19 cellular contexts compared by ENCODE assay signal in the genomic region with DNA sequence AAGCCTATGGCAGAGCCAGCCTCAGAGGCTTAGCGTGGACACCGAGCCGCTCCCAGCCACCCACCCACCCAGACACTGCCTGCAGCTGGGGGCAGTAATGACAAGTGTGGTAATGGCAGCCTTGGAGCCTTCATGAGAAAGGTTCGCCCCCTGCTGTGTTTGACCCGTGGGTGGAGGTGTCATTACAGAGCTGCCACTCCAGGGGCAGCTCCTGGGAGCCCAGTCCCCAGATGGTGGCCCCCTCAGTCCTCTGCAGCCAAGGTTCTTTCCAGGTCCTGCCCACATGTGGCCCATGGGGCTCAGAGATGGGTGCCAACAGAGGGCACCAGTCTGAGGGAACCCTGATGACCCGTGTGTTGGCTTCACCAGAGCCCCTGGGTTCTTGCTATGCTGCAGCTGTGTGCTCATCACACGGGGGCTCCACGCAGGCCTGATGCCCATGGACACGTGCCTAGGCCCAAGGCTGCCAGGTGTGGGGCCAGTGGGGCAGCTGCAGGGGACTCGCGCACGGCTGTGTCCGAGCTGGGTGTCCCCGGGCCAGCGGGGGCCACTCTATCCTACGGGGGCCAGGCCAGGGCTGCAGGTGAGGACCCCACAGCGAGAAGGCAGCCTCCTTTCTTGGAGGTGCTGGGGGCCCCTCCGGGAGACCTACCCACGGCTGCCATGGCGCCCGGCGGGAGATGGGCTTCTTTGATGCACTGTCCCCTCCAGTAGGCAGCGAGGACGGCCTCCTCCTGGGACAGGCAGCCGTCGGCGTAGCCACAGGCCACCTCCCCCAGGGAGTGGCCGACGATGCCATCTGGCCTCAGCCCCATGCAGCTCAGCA. TPM values are rescaled to one million over a fixed set of nuclear protein-coding genes. Genes with fewer than 3 reads are reported as not detected.
A peak's percentile ranks its signal among the peaks of the same experiment; 100 is the strongest.
DNase-seq lines count a peak whose midpoint lies in the region; ATAC-seq, FAIRE-seq and TF ChIP-seq lines count a peak whose summit lies in the region.
"Had no signal": no experiment of that assay in that cellular context is flagged by ENCODE, and none has a peak within 500 bp of the region (broad histone marks: within the 10 kb centered on the region; RNA-seq: fewer than 3 reads in every experiment).

No MANE protein-coding gene starts in this region.

- TF ChIP-seq EP300 in K562 (IDR thresholded peaks at IDR 0.05; ENCODE audit: low read length): no peak

- peak overlapping the region in 1 of 2 experiments; percentile 43; a peak in 1 of 4 replicates for H3K9ac ChIP-seq in K562 (ENCODE audit: insufficient read depth in 1 of 2, low read depth in 2 of 2, low read length in 2 of 2)

- POLR2A ChIA-PET in HEK293 (lab: Yijun Ruan, JAX) (interaction anchor here (0.5 to 2.3 kb wide), 9 partner anchors 14 to 803 kb away, joined by 3 to 9 read pairs (median 4); partner anchors contain the start of gene DCXR), K562 (lab: Yijun Ruan, JAX) (interaction anchor here (0.5 to 5.9 kb wide), 7 partner anchors 8 to 450 kb away, joined by 3 to 52 read pairs (median 3); partner anchors contain the start of gene FASN)

- ATAC-seq in heart right ventricle (no peak), K562 (no peak), psoas muscle (no peak), GM18517 (IDR thresholded peaks at IDR 0.05; ENCODE audit: unreplicated experiment) (no peak), GM21423 (IDR thresholded peaks at IDR 0.05; ENCODE audit: unreplicated experiment) (no peak)

- in situ Hi-C loops in K562 (cut with MboI): no loop called here

- DNase-seq in left ventricle myocardium inferior (peak; percentile 10), heart right ventricle (no peak), K562 (ENCODE audit: extremely low read depth in 1 of 4, low spot score in 3 of 4) (no peak), psoas muscle (peak; percentile 10 to 39)
- DNase-seq: ACHN, C1 segment of cervical spinal cord, HFFc6, KBM-7, MV-4-11, NCI-H1417 treated with DMSO at 0.1 percent for 48 hours, NCI-H1930, NCI-H345, NCI-H524 treated with DMSO at 0.1 percent for 48 hours, RPMI8226, SJCRH30 had no signal

- no peak overlapping the region for H3K4me3 ChIP-seq in left ventricle myocardium inferior
- no peak overlapping the region for H3K4me3 ChIP-seq in heart right ventricle
- H3K4me3 ChIP-seq in HEK293 (ENCODE audit: low read depth, low read length): no peak overlapping the region
- H3K4me3 ChIP-seq in K562: no peak overlapping the region
- no peak overlapping the region for H3K4me3 ChIP-seq in psoas muscle
- H3K4me3 ChIP-seq: SJCRH30 had no signal

- intact Hi-C loops in left ventricle myocardium inferior (cut with micrococcal nuclease): no loop called here
- intact Hi-C loops in heart right ventricle (cut with DNase I): no loop called here
- intact Hi-C loops in K562 (cut with micrococcal nuclease): no loop called here
- intact Hi-C loops in psoas muscle (cut with DNase I): no loop called here

- H3K79me2 ChIP-seq in K562 (ENCODE audit: control insufficient read depth, insufficient read depth, low read length): peaks cover 42% of the 10 kb centered on the region

- TF ChIP-seq CTCF in left ventricle myocardium inferior (IDR thresholded peaks at IDR 0.05; ENCODE audit: borderline replicate concordance) (no peak), heart right ventricle (IDR thresholded peaks at IDR 0.05) (no peak), HEK293 (tag by site-specific recombination; IDR thresholded peaks at IDR 0.05) (no peak), K562 (IDR thresholded peaks at IDR 0.05 in 2 of 3, conservative IDR thresholded peaks at IDR 0.05 in 1 of 3; ENCODE audit: insufficient read depth in 2 of 3, low read depth in 1 of 3, low read length in 3 of 3) (no peak), psoas muscle (IDR thresholded peaks at IDR 0.05) (no peak)

- H3K27ac ChIP-seq in left ventricle myocardium inferior (replicated peaks) (no peak overlapping the region), heart right ventricle (no peak overlapping the region), HEK293 (ENCODE audit: extremely low read depth, low read depth, low read length) (no peak overlapping the region), K562 (ENCODE audit: extremely low read depth, low read depth, low read length) (no peak overlapping the region), psoas muscle (no peak overlapping the region)
- H3K27ac ChIP-seq: SJCRH30 had no signal

- no peak overlapping the region for H3K4me2 ChIP-seq in K562 (ENCODE audit: insufficient read depth, low read length)

- BruUV-seq in K562 (replicated peaks; lab: Mats Ljungman, UMichigan): no TSS peak

- CTCF ChIA-PET in HEK293 (lab: Yijun Ruan, JAX) (no interaction called here), K562 (lab: Yijun Ruan, JAX; ENCODE audit: low intra/inter-chr PET ratio) (no interaction called here)

- 91 to 92% methylated on average over 29 of the region's 29 CpGs for WGBS in heart right ventricle, 2 donors
- WGBS in K562 (ENCODE audit: insufficient coverage, low coverage, missing lambda C conversion rate): 97% methylated on average over 11 of the region's 29 CpGs
- WGBS in psoas muscle, 3 donors: 86 to 89% (median 89%) methylated on average over 24 to 29 of the region's 29 CpGs

- no peak overlapping the region for H2AFZ ChIP-seq in K562 (ENCODE audit: low read depth, low read length)

- no peak for FAIRE-seq in K562 (lab: Jason Lieb, UNC)
- FAIRE-seq: G401.6 had no signal

- TF ChIP-seq POLR2A in K562 (conservative IDR thresholded peaks at IDR 0.05): peak; percentile 8; the same call in 1 of the 2 replicates

- H3K4me1 ChIP-seq in left ventricle myocardium inferior (no peaks in the 10 kb centered on the region), heart right ventricle (no peaks in the 10 kb centered on the region), HEK293 (ENCODE audit: control insufficient read depth, insufficient read depth, low read length) (no peaks in the 10 kb centered on the region), K562 (replicated peaks in 1 of 2; ENCODE audit: control insufficient read depth in 2 of 2, insufficient read depth in 2 of 2, low read length in 2 of 2) (peaks cover 0 to 60% of the 10 kb centered on the region in 2 experiments; a peak in 1 of 5 replicates), psoas muscle (no peaks in the 10 kb centered on the region)
- H3K4me1 ChIP-seq: SJCRH30 had no signal

- peaks cover 19% of the 10 kb centered on the region for H4K20me1 ChIP-seq in K562 (replicated peaks; ENCODE audit: control insufficient read depth, insufficient read depth, low read length)

- peaks cover 100% of the 10 kb centered on the region for H3K36me3 ChIP-seq in left ventricle myocardium inferior
- H3K36me3 ChIP-seq in heart right ventricle: peaks cover 5 to 100% (median 72%) of the 10 kb centered on the region in 9 donors
- H3K36me3 ChIP-seq in HEK293 (ENCODE audit: control insufficient read depth in 2 of 2, insufficient read depth in 1 of 2, low read length in 2 of 2): peaks cover 28 to 97% of the 10 kb centered on the region in 2 experiments
- H3K36me3 ChIP-seq in K562 (ENCODE audit: control insufficient read depth, insufficient read depth, low read length): peaks cover 96% of the 10 kb centered on the region
- H3K36me3 ChIP-seq in psoas muscle (ENCODE audit: insufficient read depth in 1 of 2, low read depth in 1 of 2): peaks cover 9 to 99% of the 10 kb centered on the region in 2 donors

- no peak for TF ChIP-seq RAD21 in K562 (CRISPR knock-in tag; conservative IDR thresholded peaks at IDR 0.05 in 1 of 2, IDR thresholded peaks at IDR 0.05 in 1 of 2)

- H3K27me3 ChIP-seq in left ventricle myocardium inferior (ENCODE audit: low read depth): no peaks in the 10 kb centered on the region
- no peaks in the 10 kb centered on the region for H3K27me3 ChIP-seq in heart right ventricle
- no peaks in the 10 kb centered on the region for H3K27me3 ChIP-seq in K562 (ENCODE audit: control insufficient read depth in 2 of 2, insufficient read depth in 2 of 2, low read length in 2 of 2)
- no peaks in the 10 kb centered on the region for H3K27me3 ChIP-seq in psoas muscle (ENCODE audit: insufficient read depth in 3 of 3, low read length in 2 of 3)
- H3K27me3 ChIP-seq: SJCRH30 had no signal

- H3K9me3 ChIP-seq in left ventricle myocardium inferior (replicated peaks) (no peaks in the 10 kb centered on the region), heart right ventricle (no peaks in the 10 kb centered on the region), HEK293 (ENCODE audit: control insufficient read depth, insufficient read depth, low read depth, low read length) (no peaks in the 10 kb centered on the region), K562 (replicated peaks; ENCODE audit: control insufficient read depth, insufficient read depth, low read depth, low read length) (no peaks in the 10 kb centered on the region), psoas muscle (no peaks in the 10 kb centered on the region)
- H3K9me3 ChIP-seq: SJCRH30 had no signal

- H3K9me1 ChIP-seq in K562 (ENCODE audit: control insufficient read depth, insufficient read depth, low read length): no peaks in the 10 kb centered on the region

RNA-seq across cellular contexts. Expression of gene FASN, which starts 8.1 kb away (rescaled TPM):
- total RNA-seq in left ventricle myocardium inferior (13.6 TPM), heart right ventricle (10 to 100 TPM in 8 of 10 donors, 1 to 10 TPM in 2; 9.0 to 62.4 (median 17.9) TPM), K562 (2014; rRNA removed) (214 and 239 TPM in 2 replicates), K562 (2014; rRNA removed; fragmentation: Illumina TruSeq; extraction: Trizol) (11.2 and 13.9 TPM in 2 replicates), K562 (2015; rRNA removed; fragmentation: Illumina TruSeq; extraction: Trizol) (50.9 and 61.1 TPM in 2 replicates), K562 (2021) (605 and 663 TPM in 2 replicates), psoas muscle (10 to 100 TPM; 17.2 to 37.3 (median 23.4) TPM)
- polyA plus RNA-seq in heart right ventricle (10 to 100 TPM; 34.4 to 58.4 TPM), K562 (2011; rRNA removed) (49.8 and 133 TPM in 2 replicates), K562 (2014; fragmentation: Illumina TruSeq; extraction: Trizol) (49.9 and 181 TPM in 2 replicates), K562 (2014; fragmentation: Nextera tagmentation; extraction: Ambion mirVana) (under 1 TPM; 0.15 to 0.20 TPM), K562 (2014; rRNA removed) (157 and 181 TPM in 2 replicates), psoas muscle (10 to 100 TPM in 2 of 3 donors, 1 to 10 TPM in 1; 8.9 to 26.5 (median 12.0) TPM)
- 343 and 1,124 TPM in 2 replicates for total RNA-seq in K562 (2011; cell fraction: chromatin; rRNA removed; ENCODE audit: low replicate concordance)
- 877 TPM in 2 replicates for total RNA-seq in K562 (2011; cell fraction: nucleolus; rRNA removed)
- 433 and 475 TPM in 2 replicates for total RNA-seq in K562 (2011; cell fraction: nucleoplasm; rRNA removed)
- 159 and 260 TPM in 2 replicates for polyA plus RNA-seq in K562 (2011; cell fraction: cytosol; rRNA removed)
- 627 and 766 TPM in 2 replicates for polyA plus RNA-seq in K562 (2011; cell fraction: nucleus; rRNA removed)
- 153 and 283 TPM in 2 replicates for polyA plus RNA-seq in K562 (2012)
- 59.1 and 70.2 TPM in 2 replicates for polyA minus RNA-seq in K562 (2011; rRNA and poly(A)+ RNA removed)
- 455 and 1,011 TPM in 2 replicates for polyA minus RNA-seq in K562 (2011; cell fraction: cytosol; rRNA and poly(A)+ RNA removed)
- 200 and 251 TPM in 2 replicates for polyA minus RNA-seq in K562 (2011; cell fraction: nucleus; rRNA and poly(A)+ RNA removed)

RNA-seq across cellular contexts. Expression of gene DUS1L, which starts 24.3 kb away (rescaled TPM):
- total RNA-seq in left ventricle myocardium inferior (64.6 TPM), heart right ventricle (10 to 100 TPM; 34.1 to 96.4 (median 43.1) TPM), K562 (2014; rRNA removed) (203 and 249 TPM in 2 replicates), K562 (2014; rRNA removed; fragmentation: Illumina TruSeq; extraction: Trizol) (45.0 and 57.5 TPM in 2 replicates), K562 (2015; rRNA removed; fragmentation: Illumina TruSeq; extraction: Trizol) (83.1 and 83.9 TPM in 2 replicates), K562 (2021) (193 and 209 TPM in 2 replicates), psoas muscle (100 to 1,000 TPM in 3 of 4 donors, 10 to 100 TPM in 1; 72.6 to 136 (median 104) TPM)
- polyA plus RNA-seq in heart right ventricle (100 to 1,000 TPM in 1 of 2 donors, 10 to 100 TPM in 1; 85.2 to 191 TPM), K562 (2011; rRNA removed) (60.1 and 77.0 TPM in 2 replicates), K562 (2014; fragmentation: Illumina TruSeq; extraction: Trizol) (97.2 and 99.8 TPM in 2 replicates), K562 (2014; fragmentation: Nextera tagmentation; extraction: Ambion mirVana) (10 to 100 TPM in 1 of 2 experiments, 1 to 10 TPM in 1; 7.8 to 11.3 TPM), K562 (2014; rRNA removed) (201 and 210 TPM in 2 replicates), psoas muscle (100 to 1,000 TPM; 117 to 170 (median 133) TPM)
- total RNA-seq in K562 (2011; cell fraction: chromatin; rRNA removed; ENCODE audit: low replicate concordance): 125 and 499 TPM in 2 replicates
- 452 and 491 TPM in 2 replicates for total RNA-seq in K562 (2011; cell fraction: nucleolus; rRNA removed)
- 177 and 203 TPM in 2 replicates for total RNA-seq in K562 (2011; cell fraction: nucleoplasm; rRNA removed)
- 62.4 and 118 TPM in 2 replicates for polyA plus RNA-seq in K562 (2011; cell fraction: cytosol; rRNA removed)
- 712 and 945 TPM in 2 replicates for polyA plus RNA-seq in K562 (2011; cell fraction: nucleus; rRNA removed)
- 123 and 178 TPM in 2 replicates for polyA plus RNA-seq in K562 (2012)
- polyA minus RNA-seq in K562 (2011; rRNA and poly(A)+ RNA removed): 17.2 and 22.2 TPM in 2 replicates
- polyA minus RNA-seq in K562 (2011; cell fraction: cytosol; rRNA and poly(A)+ RNA removed): 54.0 and 54.3 TPM in 2 replicates
- polyA minus RNA-seq in K562 (2011; cell fraction: nucleus; rRNA and poly(A)+ RNA removed): 179 and 184 TPM in 2 replicates

RNA-seq across cellular contexts. Expression of gene GPS1, which starts 38.2 kb away (rescaled TPM):
- 85.9 TPM for total RNA-seq in left ventricle myocardium inferior
- total RNA-seq in heart right ventricle: 10 to 100 TPM; 68.9 to 96.6 (median 80.6) TPM
- 100 to 1,000 TPM; 102 to 183 TPM for polyA plus RNA-seq in heart right ventricle
- total RNA-seq in K562 (2011; cell fraction: chromatin; rRNA removed; ENCODE audit: low replicate concordance): 57.5 and 207 TPM in 2 replicates
- 178 and 205 TPM in 2 replicates for total RNA-seq in K562 (2011; cell fraction: nucleolus; rRNA removed)
- total RNA-seq in K562 (2011; cell fraction: nucleoplasm; rRNA removed): 87.8 and 88.8 TPM in 2 replicates
- total RNA-seq in K562 (2014; rRNA removed): 137 and 183 TPM in 2 replicates
- total RNA-seq in K562 (2014; rRNA removed; fragmentation: Illumina TruSeq; extraction: Trizol): 17.5 and 26.3 TPM in 2 replicates
- total RNA-seq in K562 (2015; rRNA removed; fragmentation: Illumina TruSeq; extraction: Trizol): 69.9 and 72.5 TPM in 2 replicates
- total RNA-seq in K562 (2021): 162 and 167 TPM in 2 replicates
- 57.0 and 88.5 TPM in 2 replicates for polyA plus RNA-seq in K562 (2011; rRNA removed)
- 94.2 and 226 TPM in 2 replicates for polyA plus RNA-seq in K562 (2011; cell fraction: cytosol; rRNA removed)
- 212 and 255 TPM in 2 replicates for polyA plus RNA-seq in K562 (2011; cell fraction: nucleus; rRNA removed)
- polyA plus RNA-seq in K562 (2012): 103 and 115 TPM in 2 replicates
- 74.5 and 111 TPM in 2 replicates for polyA plus RNA-seq in K562 (2014; fragmentation: Illumina TruSeq; extraction: Trizol)
- 10 to 100 TPM in 1 of 2 experiments, 1 to 10 TPM in 1; 3.1 to 13.4 TPM for polyA plus RNA-seq in K562 (2014; fragmentation: Nextera tagmentation; extraction: Ambion mirVana)
- 112 and 123 TPM in 2 replicates for polyA plus RNA-seq in K562 (2014; rRNA removed)
- polyA minus RNA-seq in K562 (2011; rRNA and poly(A)+ RNA removed): 31.9 and 46.4 TPM in 2 replicates
- polyA minus RNA-seq in K562 (2011; cell fraction: cytosol; rRNA and poly(A)+ RNA removed): 71.4 and 74.6 TPM in 2 replicates
- 72.3 and 75.2 TPM in 2 replicates for polyA minus RNA-seq in K562 (2011; cell fraction: nucleus; rRNA and poly(A)+ RNA removed)
- total RNA-seq in psoas muscle: 100 to 1,000 TPM in 2 of 4 donors, 10 to 100 TPM in 2; 89.8 to 112 (median 97.7) TPM
- polyA plus RNA-seq in psoas muscle: 100 to 1,000 TPM in 2 of 3 donors, 10 to 100 TPM in 1; 87.1 to 114 (median 104) TPM

RNA-seq across cellular contexts. Expression of gene RFNG, which starts 38.3 kb away (rescaled TPM):
- 21.1 TPM for total RNA-seq in left ventricle myocardium inferior
- total RNA-seq in heart right ventricle: 10 to 100 TPM; 13.9 to 24.9 (median 18.9) TPM
- polyA plus RNA-seq in heart right ventricle: 10 to 100 TPM; 29.3 to 30.1 TPM
- 23.1 and 61.7 TPM in 2 replicates for total RNA-seq in K562 (2011; cell fraction: chromatin; rRNA removed; ENCODE audit: low replicate concordance)
- total RNA-seq in K562 (2011; cell fraction: nucleolus; rRNA removed): 74.4 and 74.9 TPM in 2 replicates
- total RNA-seq in K562 (2011; cell fraction: nucleoplasm; rRNA removed): 36.5 and 40.5 TPM in 2 replicates
- total RNA-seq in K562 (2014; rRNA removed): 23.6 and 28.4 TPM in 2 replicates
- 6.5 and 9.5 TPM in 2 replicates for total RNA-seq in K562 (2014; rRNA removed; fragmentation: Illumina TruSeq; extraction: Trizol)
- 11.1 and 14.3 TPM in 2 replicates for total RNA-seq in K562 (2015; rRNA removed; fragmentation: Illumina TruSeq; extraction: Trizol)
- 26.9 and 30.2 TPM in 2 replicates for total RNA-seq in K562 (2021)
- polyA plus RNA-seq in K562 (2011; rRNA removed): 9.2 and 17.2 TPM in 2 replicates
- 12.2 and 23.8 TPM in 2 replicates for polyA plus RNA-seq in K562 (2011; cell fraction: cytosol; rRNA removed)
- polyA plus RNA-seq in K562 (2011; cell fraction: nucleus; rRNA removed): 144 and 164 TPM in 2 replicates
- polyA plus RNA-seq in K562 (2012): 16.9 and 35.2 TPM in 2 replicates
- 9.0 and 18.5 TPM in 2 replicates for polyA plus RNA-seq in K562 (2014; fragmentation: Illumina TruSeq; extraction: Trizol)
- under 1 TPM; 0.32 to 0.66 TPM for polyA plus RNA-seq in K562 (2014; fragmentation: Nextera tagmentation; extraction: Ambion mirVana)
- 32.6 and 32.8 TPM in 2 replicates for polyA plus RNA-seq in K562 (2014; rRNA removed)
- 2.0 TPM in 2 replicates for polyA minus RNA-seq in K562 (2011; rRNA and poly(A)+ RNA removed)
- polyA minus RNA-seq in K562 (2011; cell fraction: cytosol; rRNA and poly(A)+ RNA removed): 11.7 and 13.1 TPM in 2 replicates
- 11.4 and 14.3 TPM in 2 replicates for polyA minus RNA-seq in K562 (2011; cell fraction: nucleus; rRNA and poly(A)+ RNA removed)
- 10 to 100 TPM; 27.1 to 37.3 (median 29.3) TPM for total RNA-seq in psoas muscle
- polyA plus RNA-seq in psoas muscle: 10 to 100 TPM; 31.0 to 40.7 (median 37.3) TPM

RNA-seq across cellular contexts. Expression of gene DCXR, which starts 52.4 kb away (rescaled TPM):
- total RNA-seq in left ventricle myocardium inferior: 219 TPM
- 100 to 1,000 TPM; 155 to 258 (median 187) TPM for total RNA-seq in heart right ventricle
- polyA plus RNA-seq in heart right ventricle: 100 to 1,000 TPM; 283 to 387 TPM
- 78.8 and 254 TPM in 2 replicates for total RNA-seq in K562 (2011; cell fraction: chromatin; rRNA removed; ENCODE audit: low replicate concordance)
- total RNA-seq in K562 (2011; cell fraction: nucleolus; rRNA removed): 329 and 354 TPM in 2 replicates
- total RNA-seq in K562 (2011; cell fraction: nucleoplasm; rRNA removed): 133 and 150 TPM in 2 replicates
- 165 and 194 TPM in 2 replicates for total RNA-seq in K562 (2014; rRNA removed)
- 41.1 and 66.0 TPM in 2 replicates for total RNA-seq in K562 (2014; rRNA removed; fragmentation: Illumina TruSeq; extraction: Trizol)
- total RNA-seq in K562 (2015; rRNA removed; fragmentation: Illumina TruSeq; extraction: Trizol): 76.0 and 90.0 TPM in 2 replicates
- total RNA-seq in K562 (2021): 235 and 256 TPM in 2 replicates
- 156 and 201 TPM in 2 replicates for polyA plus RNA-seq in K562 (2011; rRNA removed)
- polyA plus RNA-seq in K562 (2011; cell fraction: cytosol; rRNA removed): 404 and 845 TPM in 2 replicates
- 611 and 714 TPM in 2 replicates for polyA plus RNA-seq in K562 (2011; cell fraction: nucleus; rRNA removed)
- polyA plus RNA-seq in K562 (2012): 229 and 244 TPM in 2 replicates
- 243 and 274 TPM in 2 replicates for polyA plus RNA-seq in K562 (2014; fragmentation: Illumina TruSeq; extraction: Trizol)
- polyA plus RNA-seq in K562 (2014; fragmentation: Nextera tagmentation; extraction: Ambion mirVana): 10 to 100 TPM; 21.3 to 50.3 TPM
- 229 and 261 TPM in 2 replicates for polyA plus RNA-seq in K562 (2014; rRNA removed)
- 34.8 and 73.6 TPM in 2 replicates for polyA minus RNA-seq in K562 (2011; rRNA and poly(A)+ RNA removed)
- polyA minus RNA-seq in K562 (2011; cell fraction: cytosol; rRNA and poly(A)+ RNA removed): 67.3 and 81.5 TPM in 2 replicates
- 104 and 111 TPM in 2 replicates for polyA minus RNA-seq in K562 (2011; cell fraction: nucleus; rRNA and poly(A)+ RNA removed)
- total RNA-seq in psoas muscle: 100 to 1,000 TPM; 111 to 216 (median 155) TPM
- polyA plus RNA-seq in psoas muscle: 100 to 1,000 TPM; 117 to 158 (median 147) TPM

Comparison
In these comparisons a context has a peak if more than half of its experiments do, and no peak if none do; other contexts are left out.
1. DNase-seq: peak in left ventricle myocardium inferior (single experiment) and psoas muscle (2 of 2); none in heart right ventricle (0 of 2) and K562 (0 of 4).